Comparison of ENCODE assay signal across 27 cellular contexts in genomic region chr10:5570007-5570655, GRCh38. TPM values are rescaled to one million over a fixed set of nuclear protein-coding genes. Genes with fewer than 3 reads are reported as not detected.
DNase-seq lines count a peak whose midpoint lies in the region; ATAC-seq, FAIRE-seq and TF ChIP-seq lines count a peak whose summit lies in the region.
"Had no signal": no experiment of that assay in that cellular context is flagged by ENCODE, and none has a peak within 500 bp of the region (broad histone marks: within the 10 kb centered on the region; RNA-seq: fewer than 3 reads in every experiment).

No MANE protein-coding gene starts in this region.

- TF ChIP-seq POLR2A in spleen (IDR thresholded peaks at IDR 0.05) (no peak), breast epithelium (IDR thresholded peaks at IDR 0.05) (no peak)

- no peak for ATAC-seq in activated CD8-positive, alpha-beta memory T cell treated with anti-CD3 and anti-CD28 coated beads, Interleukin-2, amount 10 ng/mL, durations not matched to agents 7 days and 5 days
- ATAC-seq: HCT116 had no signal

- no peak overlapping the region for H3K4me3 Mint-ChIP-seq in activated CD8-positive, alpha-beta memory T cell treated with anti-CD3 and anti-CD28 coated beads, Interleukin-2, amount 10 ng/mL, durations not matched to agents 7 days and 5 days
- H3K4me3 Mint-ChIP-seq in chondrocyte (ENCODE audit: unreplicated experiment): no peak overlapping the region
- H3K4me3 Mint-ChIP-seq: CD4-positive, alpha-beta T cell had no signal

- FAIRE-seq in kidney (lab: Jason Lieb, UNC): no peak
- FAIRE-seq: GM12891, HTR-8/SVneo had no signal

- H3K9me3 ChIP-seq in kidney (ENCODE audit: control insufficient read depth in 1 of 2, low read length in 2 of 2) (no peaks in the 10 kb centered on the region), spleen (no peaks in the 10 kb centered on the region), breast epithelium (no peaks in the 10 kb centered on the region), ascending aorta (no peaks in the 10 kb centered on the region)
- H3K9me3 ChIP-seq: BLaER1, Peyer's patch, SJSA1 had no signal

- 82 to 88% (median 87%) methylated on average over 19 to 24 of the region's 24 CpGs for WGBS in spleen, 5 donors

- H3K27me3 Mint-ChIP-seq in activated CD8-positive, alpha-beta memory T cell treated with anti-CD3 and anti-CD28 coated beads, Interleukin-2, amount 10 ng/mL, durations not matched to agents 7 days and 5 days: peaks cover 8% of the 10 kb centered on the region
- H3K27me3 Mint-ChIP-seq in chondrocyte (ENCODE audit: low read depth): no peaks in the 10 kb centered on the region
- H3K27me3 Mint-ChIP-seq: CD4-positive, alpha-beta T cell had no signal

- TF ChIP-seq CTCF in chondrocyte (IDR thresholded peaks at IDR 0.05) (no peak), kidney (IDR thresholded peaks at IDR 0.05; ENCODE audit: borderline replicate concordance, extremely low read depth, insufficient read depth) (no peak), spleen (IDR thresholded peaks at IDR 0.05 in 8 of 11, conservative IDR thresholded peaks at IDR 0.05 in 3 of 11) (no peak), breast epithelium (IDR thresholded peaks at IDR 0.05) (no peak), ascending aorta (IDR thresholded peaks at IDR 0.05) (no peak)

- H3K36me3 ChIP-seq in kidney (ENCODE audit: control insufficient read depth in 1 of 2, insufficient read depth in 2 of 2, low read length in 2 of 2): no peaks in the 10 kb centered on the region
- no peaks in the 10 kb centered on the region for H3K36me3 ChIP-seq in spleen
- no peaks in the 10 kb centered on the region for H3K36me3 ChIP-seq in breast epithelium
- no peaks in the 10 kb centered on the region for H3K36me3 ChIP-seq in ascending aorta
- H3K36me3 ChIP-seq: BLaER1, Peyer's patch, SJSA1 had no signal

- H3K4me3 ChIP-seq in kidney (ENCODE audit: low read length in 2 of 2): no peak overlapping the region
- H3K4me3 ChIP-seq in spleen: no peak overlapping the region
- no peak overlapping the region for H3K4me3 ChIP-seq in breast epithelium
- H3K4me3 ChIP-seq in ascending aorta: no peak overlapping the region
- H3K4me3 ChIP-seq: BLaER1, Peyer's patch, SJSA1 had no signal

- H3K27me3 ChIP-seq in spleen (replicated peaks in 1 of 7) (no peaks in the 10 kb centered on the region), breast epithelium (no peaks in the 10 kb centered on the region), ascending aorta (no peaks in the 10 kb centered on the region)
- H3K27me3 ChIP-seq: BLaER1, Peyer's patch, SJSA1 had no signal

- no peaks in the 10 kb centered on the region for H3K36me3 Mint-ChIP-seq in activated CD8-positive, alpha-beta memory T cell treated with anti-CD3 and anti-CD28 coated beads, Interleukin-2, amount 10 ng/mL, durations not matched to agents 7 days and 5 days
- no peaks in the 10 kb centered on the region for H3K36me3 Mint-ChIP-seq in chondrocyte (ENCODE audit: low read depth)

- H3K27ac Mint-ChIP-seq in activated CD8-positive, alpha-beta memory T cell treated with anti-CD3 and anti-CD28 coated beads, Interleukin-2, amount 10 ng/mL, durations not matched to agents 7 days and 5 days: peak overlapping the region; percentile 50
- H3K27ac Mint-ChIP-seq in chondrocyte (ENCODE audit: unreplicated experiment): no peak overlapping the region
- H3K27ac Mint-ChIP-seq: CD4-positive, alpha-beta T cell had no signal

- H3K9ac ChIP-seq in kidney (ENCODE audit: low read length in 2 of 2): no peak overlapping the region
- H3K9ac ChIP-seq: BLaER1, KMS-11 had no signal

- H3K4me1 Mint-ChIP-seq in activated CD8-positive, alpha-beta memory T cell treated with anti-CD3 and anti-CD28 coated beads, Interleukin-2, amount 10 ng/mL, durations not matched to agents 7 days and 5 days: peaks cover 6% of the 10 kb centered on the region
- H3K4me1 Mint-ChIP-seq in chondrocyte (ENCODE audit: low read depth): peaks cover 5% of the 10 kb centered on the region

- CTCF ChIA-PET in activated CD8-positive, alpha-beta memory T cell treated with anti-CD3 and anti-CD28 coated beads, Interleukin-2, amount 10 ng/mL, durations not matched to agents 7 days and 5 days (lab: Charles Lee): no interaction called here

- DNase-seq in activated CD8-positive, alpha-beta memory T cell treated with anti-CD3 and anti-CD28 coated beads, Interleukin-2, amount 10 ng/mL, durations not matched to agents 7 days and 5 days: no peak
- no peak for DNase-seq in activated CD8-positive, alpha-beta memory T cell treated with anti-CD3 and anti-CD28 coated beads, Interleukin-2, amount 50 U/mL, for 4 hours
- DNase-seq in chondrocyte (ENCODE audit: low spot score) (peak; percentile 88), kidney (peak; percentile 74), spleen (peak; percentile 72), breast epithelium (ENCODE audit: low spot score in 2 of 2) (no peak), G401 (ENCODE audit: low spot score) (no peak), ascending aorta (ENCODE audit: low spot score in 2 of 2) (no peak)
- DNase-seq: CD4-positive, alpha-beta T cell; COR-L47; DMS79 treated with DMSO at 0.1 percent for 48 hours; GOT3; IMR-90; NCI-H1092 treated with DMSO at 0.1 percent for 48 hours; NCI-H1436 treated with DMSO at 0.1 percent for 48 hours; NCI-H2081 treated with DMSO at 0.1 percent for 48 hours; NCI-H510A treated with DMSO at 0.1 percent for 48 hours; NCI-H774 had no signal

- H3K9me3 Mint-ChIP-seq in activated CD8-positive, alpha-beta memory T cell treated with anti-CD3 and anti-CD28 coated beads, Interleukin-2, amount 10 ng/mL, durations not matched to agents 7 days and 5 days (ENCODE audit: low read depth): no peaks in the 10 kb centered on the region
- no peaks in the 10 kb centered on the region for H3K9me3 Mint-ChIP-seq in chondrocyte (ENCODE audit: low read depth)

- in situ Hi-C loops in G401 (cut with HindIII; ENCODE audit: low sequenced_read_pairs): no loop called here

- intact Hi-C loops in kidney (cut with DNase I): no loop called here
- intact Hi-C loops in spleen (cut with DNase I; ENCODE audit: low total_unique reads): no loop called here
- intact Hi-C loops in breast epithelium (cut with DNase I; ENCODE audit: low total_unique reads): no loop called here
- intact Hi-C loops in ascending aorta (cut with DNase I): no loop called here

- no peak overlapping the region for H3K27ac ChIP-seq in kidney (ENCODE audit: low read depth in 2 of 2, low read length in 2 of 2)
- no peak overlapping the region for H3K27ac ChIP-seq in spleen
- H3K27ac ChIP-seq in breast epithelium: no peak overlapping the region
- no peak overlapping the region for H3K27ac ChIP-seq in ascending aorta
- H3K27ac ChIP-seq: BLaER1, KMS-11, SJSA1 had no signal

- H3K4me1 ChIP-seq in kidney (ENCODE audit: control insufficient read depth in 1 of 2, insufficient read depth in 1 of 2, low read depth in 1 of 2, low read length in 2 of 2) (peaks cover 7 to 10% of the 10 kb centered on the region in 2 donors), spleen (no peaks in the 10 kb centered on the region), breast epithelium (no peaks in the 10 kb centered on the region), ascending aorta (peaks cover 0 to 5% of the 10 kb centered on the region in 2 donors)
- H3K4me1 ChIP-seq: BLaER1 had no signal

RNA-seq across cellular contexts. Expression of gene CALML3, which starts 45.4 kb away (rescaled TPM):
- not detected for total RNA-seq in activated CD8-positive, alpha-beta memory T cell treated with anti-CD3 and anti-CD28 coated beads, Interleukin-2, amount 10 ng/mL, durations not matched to agents 7 days and 5 days
- total RNA-seq in chondrocyte (not detected in 3 replicates), kidney (not detected), spleen (not detected), breast epithelium (10 to 100 TPM in 1 of 3 donors, 1 to 10 TPM in 1, not detected in 1; 3.6 to 13.5 TPM), ascending aorta (not detected)
- polyA plus RNA-seq in kidney (ENCODE audit: insufficient read depth, low read depth, low replicate concordance) (15.9 TPM), spleen (under 1 TPM in 1 of 3 donors, not detected in 2; 0.10 TPM)
- total RNA-seq in G401 (2014; rRNA removed; shearing (Covaris generic)): not detected in 2 replicates
- total RNA-seq: A673; CD4-positive, alpha-beta T cell; IMR-90; OCI-LY7; Peyer's patch; SJSA1 had no signal
- polyA plus RNA-seq: IMR-90 had no signal

Comparison
In these comparisons a context has a peak if more than half of its experiments do, and no peak if none do; other contexts are left out.
1. DNase-seq: peak in chondrocyte (single experiment), kidney (single experiment) and spleen (single experiment); none in activated CD8-positive, alpha-beta memory T cell treated with anti-CD3 and anti-CD28 coated beads, Interleukin-2, amount 10 ng/mL, durations not matched to agents 7 days and 5 days (single experiment), activated CD8-positive, alpha-beta memory T cell treated with anti-CD3 and anti-CD28 coated beads, Interleukin-2, amount 50 U/mL, for 4 hours (single experiment), breast epithelium (0 of 2), G401 (single experiment) and ascending aorta (0 of 2).